Comparison of ENCODE assay signal across 8 cellular contexts in genomic region chr13:52070929-52071523, GRCh38. TPM values are rescaled to one million over a fixed set of nuclear protein-coding genes. Genes with fewer than 3 reads are reported as not detected.
DNase-seq lines count a peak whose midpoint lies in the region; ATAC-seq and TF ChIP-seq lines count a peak whose summit lies in the region.
"Had no signal": no experiment of that assay in that cellular context is flagged by ENCODE, and none has a peak within 500 bp of the region (broad histone marks: within the 10 kb centered on the region; RNA-seq: fewer than 3 reads in every experiment).

No MANE protein-coding gene starts in this region.

- H3K27ac ChIP-seq in right lobe of liver (no peak overlapping the region), Peyer's patch (no peak overlapping the region)
- H3K27ac ChIP-seq: esophagus muscularis mucosa had no signal

- H3K4me1 Mint-ChIP-seq in activated T-helper 2 cell treated with anti-CD3 and anti-CD28 coated beads, Interferon-gamma antibody, Interleukin-2, Interleukin-4, amounts not matched to agents 10 μg/mL and 5 μg/mL and 100 μg/mL, durations not matched to agents 14 hours and 24 hours and 36 hours (ENCODE audit: low read depth) = peaks cover 12% of the 10 kb centered on the region

- H3K36me3 ChIP-seq in right lobe of liver = no peaks in the 10 kb centered on the region
- no peaks in the 10 kb centered on the region for H3K36me3 ChIP-seq in Peyer's patch
- H3K36me3 ChIP-seq: esophagus muscularis mucosa had no signal

- WGBS in right lobe of liver (ENCODE audit: insufficient coverage, low coverage, low lambda C conversion rate, missing lambda C conversion rate) = 50% methylated on average over 1 of the region's 1 CpG

- TF ChIP-seq POLR2A in right lobe of liver (IDR thresholded peaks at IDR 0.05) (no peak), Peyer's patch (IDR thresholded peaks at IDR 0.05) (no peak)

- H3K9me3 Mint-ChIP-seq in activated T-helper 2 cell treated with anti-CD3 and anti-CD28 coated beads, Interferon-gamma antibody, Interleukin-2, Interleukin-4, amounts not matched to agents 10 μg/mL and 5 μg/mL and 100 μg/mL, durations not matched to agents 14 hours and 24 hours and 36 hours = peaks cover 23% of the 10 kb centered on the region

- H3K4me3 ChIP-seq in right lobe of liver (no peak overlapping the region), Peyer's patch (no peak overlapping the region)
- H3K4me3 ChIP-seq: esophagus muscularis mucosa had no signal

- H3K27me3 Mint-ChIP-seq in activated T-helper 2 cell treated with anti-CD3 and anti-CD28 coated beads, Interferon-gamma antibody, Interleukin-2, Interleukin-4, amounts not matched to agents 10 μg/mL and 5 μg/mL and 100 μg/mL, durations not matched to agents 14 hours and 24 hours and 36 hours (ENCODE audit: low read depth) = peaks cover 9% of the 10 kb centered on the region

- H3K27me3 ChIP-seq in right lobe of liver (no peaks in the 10 kb centered on the region), Peyer's patch (no peaks in the 10 kb centered on the region)
- H3K27me3 ChIP-seq: esophagus muscularis mucosa had no signal

- intact Hi-C loops in activated T-helper 2 cell treated with anti-CD3 and anti-CD28 coated beads, Interferon-gamma antibody, Interleukin-2, Interleukin-4, amounts not matched to agents 10 μg/mL and 5 μg/mL and 100 μg/mL, durations not matched to agents 14 hours and 24 hours and 36 hours (cut with micrococcal nuclease) = no loop called here
- intact Hi-C loops in right lobe of liver (cut with DNase I) = no loop called here

- DNase-seq in ELF-1 (ENCODE audit: low read depth, low spot score) (peak; percentile 10), M059J (ENCODE audit: low read depth) (peak; percentile 42), right lobe of liver (no peak), NCI-H446 treated with DMSO at 0.1 percent for 48 hours (lab: John Stamatoyannopoulos, UW) (no peak), Peyer's patch (no peak)
- peak; percentile 11 for DNase-seq in activated T-helper 2 cell treated with anti-CD3 and anti-CD28 coated beads, Interferon-gamma antibody, Interleukin-2, Interleukin-4, amounts not matched to agents 10 μg/mL and 5 μg/mL and 100 μg/mL, durations not matched to agents 14 hours and 24 hours and 36 hours (ENCODE audit: low spot score)
- DNase-seq in activated effector memory CD4-positive, alpha-beta T cell treated with Interleukin-2 at 50 U/mL for 16 hours = no peak

- H3K4me1 ChIP-seq in right lobe of liver (no peaks in the 10 kb centered on the region), Peyer's patch (no peaks in the 10 kb centered on the region)
- H3K4me1 ChIP-seq: esophagus muscularis mucosa had no signal

- H3K9me3 ChIP-seq in right lobe of liver (peaks cover 0 to 6% (median 3%) of the 10 kb centered on the region in 4 donors), Peyer's patch (peaks cover 0 to 15% (median 5%) of the 10 kb centered on the region in 4 donors)

- no peak overlapping the region for H3K4me3 Mint-ChIP-seq in activated T-helper 2 cell treated with anti-CD3 and anti-CD28 coated beads, Interferon-gamma antibody, Interleukin-2, Interleukin-4, amounts not matched to agents 10 μg/mL and 5 μg/mL and 100 μg/mL, durations not matched to agents 14 hours and 24 hours and 36 hours (ENCODE audit: low read depth)

- H3K36me3 Mint-ChIP-seq in activated T-helper 2 cell treated with anti-CD3 and anti-CD28 coated beads, Interferon-gamma antibody, Interleukin-2, Interleukin-4, amounts not matched to agents 10 μg/mL and 5 μg/mL and 100 μg/mL, durations not matched to agents 14 hours and 24 hours and 36 hours (ENCODE audit: low read depth) = peaks cover 4% of the 10 kb centered on the region

- TF ChIP-seq CTCF in right lobe of liver (IDR thresholded peaks at IDR 0.05) (peak; percentile 31 to 62 (median 42)), Peyer's patch (IDR thresholded peaks at IDR 0.05) (peak in 3 of 6 experiments; percentile 11 to 22 (median 22))

- peak; percentile 79 to 95 (median 88) for ATAC-seq in right lobe of liver

- H3K27ac Mint-ChIP-seq in activated T-helper 2 cell treated with anti-CD3 and anti-CD28 coated beads, Interferon-gamma antibody, Interleukin-2, Interleukin-4, amounts not matched to agents 10 μg/mL and 5 μg/mL and 100 μg/mL, durations not matched to agents 14 hours and 24 hours and 36 hours = no peak overlapping the region

RNA-seq across cellular contexts. Expression of gene UTP14C, which starts 46.5 kb away (rescaled TPM):
- total RNA-seq in M059J (2014; rRNA removed; shearing (Covaris generic)) = 4.6 and 10.7 TPM in 2 replicates
- total RNA-seq in activated T-helper 2 cell treated with anti-CD3 and anti-CD28 coated beads, Interferon-gamma antibody, Interleukin-2, Interleukin-4, amounts not matched to agents 10 μg/mL and 5 μg/mL and 100 μg/mL, durations not matched to agents 14 hours and 24 hours and 36 hours = 9.7 and 11.0 TPM in 2 replicates
- 10 to 100 TPM in 5 of 6 experiments, 1 to 10 TPM in 1; 8.1 to 10.9 (median 10.4) TPM for total RNA-seq in right lobe of liver
- total RNA-seq in Peyer's patch = 10 to 100 TPM; 17.2 to 20.1 (median 18.6) TPM

RNA-seq across cellular contexts. Expression of gene NEK5, which starts 57.8 kb away (rescaled TPM):
- total RNA-seq in M059J (2014; rRNA removed; shearing (Covaris generic)) = not detected in 2 replicates
- total RNA-seq in activated T-helper 2 cell treated with anti-CD3 and anti-CD28 coated beads, Interferon-gamma antibody, Interleukin-2, Interleukin-4, amounts not matched to agents 10 μg/mL and 5 μg/mL and 100 μg/mL, durations not matched to agents 14 hours and 24 hours and 36 hours = not detected in 2 replicates
- under 1 TPM in 1 of 6 experiments, not detected in 5; 0.06 TPM for total RNA-seq in right lobe of liver
- total RNA-seq in Peyer's patch = under 1 TPM in 1 of 4 donors, not detected in 3; 0.27 TPM

RNA-seq across cellular contexts. Expression of gene ALG11, which starts 58.8 kb away (rescaled TPM):
- total RNA-seq in M059J (2014; rRNA removed; shearing (Covaris generic)) = 20.7 and 26.1 TPM in 2 replicates
- 21.5 and 21.9 TPM in 2 replicates for total RNA-seq in activated T-helper 2 cell treated with anti-CD3 and anti-CD28 coated beads, Interferon-gamma antibody, Interleukin-2, Interleukin-4, amounts not matched to agents 10 μg/mL and 5 μg/mL and 100 μg/mL, durations not matched to agents 14 hours and 24 hours and 36 hours
- total RNA-seq in right lobe of liver (10 to 100 TPM in 5 of 6 experiments, 1 to 10 TPM in 1; 8.8 to 23.0 (median 15.4) TPM), Peyer's patch (10 to 100 TPM; 18.6 to 23.1 (median 21.6) TPM)

RNA-seq across cellular contexts. Expression of gene ATP7B, which starts 59.8 kb away (rescaled TPM):
- 0.52 and 0.94 TPM in 2 replicates for total RNA-seq in M059J (2014; rRNA removed; shearing (Covaris generic))
- 0.91 and 1.6 TPM in 2 replicates for total RNA-seq in activated T-helper 2 cell treated with anti-CD3 and anti-CD28 coated beads, Interferon-gamma antibody, Interleukin-2, Interleukin-4, amounts not matched to agents 10 μg/mL and 5 μg/mL and 100 μg/mL, durations not matched to agents 14 hours and 24 hours and 36 hours
- 10 to 100 TPM; 17.1 to 27.6 (median 21.6) TPM for total RNA-seq in right lobe of liver
- total RNA-seq in Peyer's patch = 10 to 100 TPM in 3 of 4 donors, 1 to 10 TPM in 1; 5.0 to 40.2 (median 33.0) TPM

Comparison
In these comparisons a context has a peak if more than half of its experiments do, and no peak if none do; other contexts are left out.
1. DNase-seq: peak in ELF-1 (single experiment), M059J (single experiment) and activated T-helper 2 cell treated with anti-CD3 and anti-CD28 coated beads, Interferon-gamma antibody, Interleukin-2, Interleukin-4, amounts not matched to agents 10 μg/mL and 5 μg/mL and 100 μg/mL, durations not matched to agents 14 hours and 24 hours and 36 hours (single experiment); none in right lobe of liver (0 of 3), NCI-H446 treated with DMSO at 0.1 percent for 48 hours (single experiment), Peyer's patch (0 of 3) and activated effector memory CD4-positive, alpha-beta T cell treated with Interleukin-2 at 50 U/mL for 16 hours (single experiment).